8 cellular contexts compared by ENCODE assay signal in the genomic region with DNA sequence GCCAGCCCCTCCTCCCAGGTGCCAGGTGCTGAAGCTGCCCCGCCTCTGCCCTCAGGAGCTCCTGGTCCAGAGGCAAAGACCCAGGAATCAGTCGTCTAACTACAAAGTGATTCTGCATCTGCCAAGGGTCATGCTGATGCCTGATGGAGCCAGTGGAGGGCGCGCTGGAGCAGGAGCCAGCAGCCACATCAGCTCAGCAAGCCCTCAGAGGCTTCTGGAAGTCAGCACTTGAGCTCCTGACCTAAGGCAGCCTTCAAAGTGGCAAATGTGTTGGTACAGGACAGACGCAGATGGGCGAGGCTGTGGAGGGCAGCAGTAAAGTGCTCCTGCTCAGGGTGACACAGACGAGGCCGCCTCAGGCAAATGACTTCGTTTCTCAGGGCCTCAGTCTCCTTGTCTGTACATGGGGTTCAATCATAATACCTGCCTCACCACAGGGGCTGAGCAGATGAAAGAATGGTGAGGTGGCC. TPM values are rescaled to one million over a fixed set of nuclear protein-coding genes. Genes with fewer than 3 reads are reported as not detected.
A peak's percentile ranks its signal among the peaks of the same experiment; 100 is the strongest.
DNase-seq lines count a peak whose midpoint lies in the region; ATAC-seq, FAIRE-seq and TF ChIP-seq lines count a peak whose summit lies in the region.

No MANE protein-coding gene starts in this region.

- H3F3A ChIP-seq in OCI-LY1 (ENCODE audit: insufficient read depth, low read length): no peaks in the 10 kb centered on the region

- no peak overlapping the region for H3K4me3 ChIP-seq in OCI-LY1 (ENCODE audit: low read depth, low read length, poor library complexity, severe bottlenecking)

- H4K20me1 ChIP-seq in OCI-LY1 (ENCODE audit: insufficient read depth, low read length): no peaks in the 10 kb centered on the region

- H3K4me2 ChIP-seq in OCI-LY1 (ENCODE audit: low read length): no peak overlapping the region

- peak; percentile 51 for FAIRE-seq in GM19239 (lab: Jason Lieb, UNC)

- TF ChIP-seq CTCF in AG09319 (IDR thresholded peaks at IDR 0.05; ENCODE audit: low read depth, low read length) (peak; percentile 75), OCI-LY1 (IDR thresholded peaks at IDR 0.05; ENCODE audit: low read length) (peak; percentile 74)

- no peaks in the 10 kb centered on the region for H3K9me2 ChIP-seq in OCI-LY1 (ENCODE audit: low read depth, low read length)

- H3K36me3 ChIP-seq in OCI-LY1 (ENCODE audit: insufficient read depth, low read length): peaks cover 49% of the 10 kb centered on the region

- peaks cover 0 to 2% (median 0%) of the 10 kb centered on the region in 3 donors for H3K27me3 Mint-ChIP-seq in immature natural killer cell (ENCODE audit: low read depth in 3 of 3)

- no peak overlapping the region for H2AFZ ChIP-seq in OCI-LY1 (ENCODE audit: low read length)

- H3K36me3 Mint-ChIP-seq in immature natural killer cell: peaks cover 10 to 30% (median 14%) of the 10 kb centered on the region in 3 donors

- DNase-seq in AG09319 (ENCODE audit: extremely low read depth, low read depth): no peak
- no peak for DNase-seq in GM19239 (ENCODE audit: insufficient read length, low spot score)
- peak; percentile 10 for DNase-seq in activated gamma-delta T cell treated with Interleukin-2 at 50 U/mL for 16 hours
- DNase-seq in immature natural killer cell: peak; percentile 27 to 52 (median 36)
- DNase-seq in stimulated activated CD8-positive, alpha-beta memory T cell treated with anti-CD3 and anti-CD28 coated beads, Interleukin-15, amount 100 ng/mL, for 48 hours (ENCODE audit: low read depth in 2 of 2): peak; percentile 28 to 41
- no peak for DNase-seq in NK-92 treated with Interleukin-12 subunit alpha and Interleukin-12 subunit beta, amount 100 ng/mL, for 24 hours (lab: John Stamatoyannopoulos, UW)

- no peaks in the 10 kb centered on the region for H3K79me2 ChIP-seq in OCI-LY1 (ENCODE audit: insufficient read depth, low read length)

- H3K27ac Mint-ChIP-seq in immature natural killer cell: no peak overlapping the region

- no peaks in the 10 kb centered on the region for H3K9me3 Mint-ChIP-seq in immature natural killer cell

- no peak overlapping the region for H3K27ac ChIP-seq in OCI-LY1 (ENCODE audit: low read depth, low read length, poor library complexity, severe bottlenecking)

- H3K4me1 ChIP-seq in OCI-LY1 (ENCODE audit: insufficient read depth, low read length, severe bottlenecking): no peaks in the 10 kb centered on the region

- H3K9ac ChIP-seq in OCI-LY1 (ENCODE audit: low read length): no peak overlapping the region

- peaks cover 0 to 1% of the 10 kb centered on the region in 2 donors for H3K4me1 Mint-ChIP-seq in immature natural killer cell

- no peak overlapping the region for H3K4me3 Mint-ChIP-seq in immature natural killer cell

- H3K27me3 ChIP-seq in OCI-LY1 (ENCODE audit: insufficient read depth, low read length): no peaks in the 10 kb centered on the region

- no peaks in the 10 kb centered on the region for H3K9me3 ChIP-seq in OCI-LY1 (ENCODE audit: low read length)

- no peak for ATAC-seq in GM19463 (IDR thresholded peaks at IDR 0.05; ENCODE audit: unreplicated experiment)

RNA-seq across cellular contexts. Expression of a gene that starts 10.9 kb away (rescaled TPM):
- 10 to 100 TPM; 11.8 to 24.8 (median 23.9) TPM for polyA plus RNA-seq in immature natural killer cell

RNA-seq across cellular contexts. Expression of a gene that starts 27.0 kb away (rescaled TPM):
- not detected for polyA plus RNA-seq in immature natural killer cell

RNA-seq across cellular contexts. Expression of a gene that starts 33.7 kb away (rescaled TPM):
- polyA plus RNA-seq in immature natural killer cell: 10 to 100 TPM in 2 of 3 donors, 1 to 10 TPM in 1; 7.7 to 21.7 (median 13.2) TPM

Comparison
In these comparisons a context has a peak if more than half of its experiments do, and no peak if none do; other contexts are left out.
1. DNase-seq: peak in activated gamma-delta T cell treated with Interleukin-2 at 50 U/mL for 16 hours (single experiment), immature natural killer cell (3 of 3) and stimulated activated CD8-positive, alpha-beta memory T cell treated with anti-CD3 and anti-CD28 coated beads, Interleukin-15, amount 100 ng/mL, for 48 hours (2 of 2); none in AG09319 (single experiment), GM19239 (single experiment) and NK-92 treated with Interleukin-12 subunit alpha and Interleukin-12 subunit beta, amount 100 ng/mL, for 24 hours (single experiment).